In the genomic region with DNA sequence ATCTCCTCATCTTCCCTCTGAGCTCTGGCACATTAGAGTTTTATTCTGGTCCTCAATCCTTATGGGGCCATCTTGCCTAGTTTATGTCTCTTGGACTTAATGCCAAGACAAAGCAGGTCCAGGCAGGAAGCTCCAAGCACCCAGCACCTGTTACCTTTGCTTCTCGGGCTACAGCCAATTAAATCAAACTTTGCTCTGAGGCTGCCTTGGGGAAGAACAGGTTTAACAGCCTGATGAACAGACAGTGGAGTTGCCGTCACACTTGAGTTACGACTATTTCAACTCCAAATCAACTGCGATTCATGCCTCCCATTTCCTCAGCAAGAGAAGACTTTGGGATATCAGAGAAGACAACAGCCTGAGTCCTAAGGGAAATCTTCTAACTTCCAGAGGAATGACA, we compare ENCODE assay signal across 24 cellular contexts.
DNase-seq lines count a peak whose midpoint lies in the region; ATAC-seq, FAIRE-seq and TF ChIP-seq lines count a peak whose summit lies in the region.
"Had no signal": no experiment of that assay in that cellular context is flagged by ENCODE, and none has a peak within 500 bp of the region (broad histone marks: within the 10 kb centered on the region; RNA-seq: fewer than 3 reads in every experiment).

No MANE protein-coding gene starts in this region.

- intact Hi-C loops in CD8-positive, alpha-beta T cell (cut with DNase I, micrococcal nuclease): no loop called here

- H4K8ac ChIP-seq in mesendoderm (ENCODE audit: low read depth, low read length): no peak overlapping the region

- H3K4me3 ChIP-seq in LNCaP clone FGC (ENCODE audit: low read depth, low read length) (0 out of 2 replicates have a peak overlapping the region, but pooled peaks have one; percentile 12), astrocyte (ENCODE audit: insufficient read depth, low read depth, low read length) (no peak overlapping the region), mesendoderm (ENCODE audit: low read length) (no peak overlapping the region)
- H3K4me3 ChIP-seq in CD8-positive, alpha-beta T cell (ENCODE audit: low read depth, low read length): no peak overlapping the region
- H3K4me3 ChIP-seq: BLaER1, colonic mucosa, left lung, neural progenitor cell, upper lobe of left lung had no signal

- H3K18ac ChIP-seq in mesendoderm (ENCODE audit: low read length): no peak overlapping the region

- TF ChIP-seq CTCF in LNCaP clone FGC (IDR thresholded peaks at IDR 0.05; ENCODE audit: control insufficient read depth, extremely low read depth, insufficient read depth): no peak
- TF ChIP-seq CTCF in astrocyte (IDR thresholded peaks at IDR 0.05; ENCODE audit: insufficient read depth, low read depth, low read length): no peak
- no peak for TF ChIP-seq CTCF in CD8-positive, alpha-beta T cell (IDR thresholded peaks at IDR 0.05)

- no peak overlapping the region for H4K5ac ChIP-seq in mesendoderm (ENCODE audit: low read length)

- H3K79me2 ChIP-seq in astrocyte (ENCODE audit: insufficient read depth, low read length) (no peaks in the 10 kb centered on the region), mesendoderm (ENCODE audit: control insufficient read depth, insufficient read depth, low read length) (no peaks in the 10 kb centered on the region)

- H3K27ac Mint-ChIP-seq in astrocyte (ENCODE audit: unreplicated experiment): no peak overlapping the region
- no peak overlapping the region for H3K27ac Mint-ChIP-seq in activated naive CD4-positive, alpha-beta T cell treated with anti-CD3 and anti-CD28 coated beads, Interleukin-2, amount 10 ng/mL, durations not matched to agents 7 days and 5 days
- H3K27ac Mint-ChIP-seq in CD8-positive, alpha-beta T cell: no peak overlapping the region
- H3K27ac Mint-ChIP-seq: activated CD4-positive, alpha-beta memory T cell treated with anti-CD3 and anti-CD28 coated beads, Interleukin-2, amount 10 ng/mL, durations not matched to agents 7 days and 5 days; neural progenitor cell had no signal

- no peak for ATAC-seq in HG03442 (IDR thresholded peaks at IDR 0.05; ENCODE audit: unreplicated experiment)
- ATAC-seq in CD8-positive, alpha-beta T cell: no peak
- ATAC-seq: left lung had no signal

- H3K4me2 ChIP-seq in astrocyte (ENCODE audit: low read length): no peak overlapping the region
- no peak overlapping the region for H3K4me2 ChIP-seq in mesendoderm (ENCODE audit: low read length)
- H3K4me2 ChIP-seq: BLaER1, neural progenitor cell had no signal

- peak; percentile 55 for FAIRE-seq in astrocyte (lab: Jason Lieb, UNC)
- FAIRE-seq: D721Med, endometrium had no signal

- H3K27me3 ChIP-seq in astrocyte (ENCODE audit: insufficient read depth, low read length): no peaks in the 10 kb centered on the region
- H3K27me3 ChIP-seq in mesendoderm (ENCODE audit: insufficient read depth, low read length, poor library complexity): no peaks in the 10 kb centered on the region
- H3K27me3 ChIP-seq in CD8-positive, alpha-beta T cell (ENCODE audit: insufficient read depth, low read length): no peaks in the 10 kb centered on the region
- H3K27me3 ChIP-seq: BLaER1, colonic mucosa, left lung, neural progenitor cell, upper lobe of left lung had no signal

- H3K4me3 Mint-ChIP-seq in astrocyte (ENCODE audit: unreplicated experiment): no peak overlapping the region
- no peak overlapping the region for H3K4me3 Mint-ChIP-seq in activated naive CD4-positive, alpha-beta T cell treated with anti-CD3 and anti-CD28 coated beads, Interleukin-2, amount 10 ng/mL, durations not matched to agents 7 days and 5 days
- H3K4me3 Mint-ChIP-seq in CD8-positive, alpha-beta T cell: no peak overlapping the region
- H3K4me3 Mint-ChIP-seq: activated CD4-positive, alpha-beta memory T cell treated with anti-CD3 and anti-CD28 coated beads, Interleukin-2, amount 10 ng/mL, durations not matched to agents 7 days and 5 days; brain; neural progenitor cell had no signal

- no peak overlapping the region for H3K4ac ChIP-seq in mesendoderm (ENCODE audit: low read depth, low read length)

- H3K27ac ChIP-seq in astrocyte (ENCODE audit: low read depth, low read length) (no peak overlapping the region), mesendoderm (ENCODE audit: low read depth, low read length) (no peak overlapping the region)
- H3K27ac ChIP-seq in CD8-positive, alpha-beta T cell (ENCODE audit: low read depth, low read length): no peak overlapping the region
- H3K27ac ChIP-seq: BLaER1, colonic mucosa, left lung, neural progenitor cell, upper lobe of left lung had no signal

- H2BK120ac ChIP-seq in mesendoderm (ENCODE audit: low read depth, low read length): no peak overlapping the region

- H3K4me1 Mint-ChIP-seq in astrocyte (ENCODE audit: low read depth, unreplicated experiment): no peaks in the 10 kb centered on the region
- no peaks in the 10 kb centered on the region for H3K4me1 Mint-ChIP-seq in activated naive CD4-positive, alpha-beta T cell treated with anti-CD3 and anti-CD28 coated beads, Interleukin-2, amount 10 ng/mL, durations not matched to agents 7 days and 5 days
- no peaks in the 10 kb centered on the region for H3K4me1 Mint-ChIP-seq in CD8-positive, alpha-beta T cell (ENCODE audit: low read depth)
- H3K4me1 Mint-ChIP-seq: neural progenitor cell had no signal

- POLR2A ChIA-PET in CD8-positive, alpha-beta T cell (lab: Charles Lee): no interaction called here

- no peaks in the 10 kb centered on the region for H3K27me3 Mint-ChIP-seq in astrocyte (ENCODE audit: low read depth, unreplicated experiment)
- H3K27me3 Mint-ChIP-seq in activated naive CD4-positive, alpha-beta T cell treated with anti-CD3 and anti-CD28 coated beads, Interleukin-2, amount 10 ng/mL, durations not matched to agents 7 days and 5 days: no peaks in the 10 kb centered on the region
- no peaks in the 10 kb centered on the region for H3K27me3 Mint-ChIP-seq in CD8-positive, alpha-beta T cell (ENCODE audit: low read depth)
- H3K27me3 Mint-ChIP-seq: activated CD4-positive, alpha-beta memory T cell treated with anti-CD3 and anti-CD28 coated beads, Interleukin-2, amount 10 ng/mL, durations not matched to agents 7 days and 5 days had no signal

- H4K20me1 ChIP-seq in astrocyte (ENCODE audit: insufficient read depth, low read length): no peaks in the 10 kb centered on the region
- H4K20me1 ChIP-seq: BLaER1 had no signal

- H3K9me3 Mint-ChIP-seq in astrocyte (ENCODE audit: unreplicated experiment): peaks cover 3% of the 10 kb centered on the region
- peaks cover 9% of the 10 kb centered on the region for H3K9me3 Mint-ChIP-seq in activated naive CD4-positive, alpha-beta T cell treated with anti-CD3 and anti-CD28 coated beads, Interleukin-2, amount 10 ng/mL, durations not matched to agents 7 days and 5 days
- H3K9me3 Mint-ChIP-seq in CD8-positive, alpha-beta T cell: peaks cover 20% of the 10 kb centered on the region

- CTCF ChIA-PET in activated naive CD4-positive, alpha-beta T cell treated with anti-CD3 and anti-CD28 coated beads, Interleukin-2, amount 10 ng/mL, durations not matched to agents 7 days and 5 days (lab: Charles Lee): no interaction called here
- CTCF ChIA-PET in CD8-positive, alpha-beta T cell (lab: Charles Lee): interaction anchor here (1.0 kb wide), 1 partner anchor 12 kb away, joined by 4 read pairs; no protein-coding TSS in a partner anchor

- H2AFZ ChIP-seq in astrocyte (ENCODE audit: low read depth, low read length): no peak overlapping the region
- H2AFZ ChIP-seq: neural progenitor cell had no signal

- H3K9me3 ChIP-seq in astrocyte (ENCODE audit: insufficient read depth, low read depth, low read length): no peaks in the 10 kb centered on the region
- H3K9me3 ChIP-seq in CD8-positive, alpha-beta T cell (ENCODE audit: low read length): no peaks in the 10 kb centered on the region
- H3K9me3 ChIP-seq: colonic mucosa had no signal

- no peak overlapping the region for H2BK5ac ChIP-seq in mesendoderm (ENCODE audit: low read length)

- no peak overlapping the region for H3K56ac ChIP-seq in mesendoderm (ENCODE audit: low read length)

- H3K4me1 ChIP-seq in astrocyte (ENCODE audit: insufficient read depth, low read length) (no peaks in the 10 kb centered on the region), mesendoderm (ENCODE audit: control insufficient read depth, low read depth, low read length) (no peaks in the 10 kb centered on the region)
- H3K4me1 ChIP-seq in CD8-positive, alpha-beta T cell (ENCODE audit: insufficient read depth, low read length): no peaks in the 10 kb centered on the region
- H3K4me1 ChIP-seq: BLaER1, colonic mucosa, left lung, upper lobe of left lung had no signal

- H3K9ac ChIP-seq in astrocyte (ENCODE audit: low read length) (no peak overlapping the region), mesendoderm (ENCODE audit: low read length) (no peak overlapping the region)
- H3K9ac ChIP-seq: BLaER1, neural progenitor cell had no signal

- WGBS in mesendoderm (ENCODE audit: extremely low coverage, insufficient coverage, low lambda C conversion rate): no CpG with 5 or more reads among the region's 4 CpGs

- DNase-seq in DMS 273 (lab: John Stamatoyannopoulos, UW; ENCODE audit: unreplicated experiment) (peak; percentile 76), LNCaP clone FGC (ENCODE audit: low read depth) (peak; percentile 87), astrocyte (ENCODE audit: low read depth) (no peak), mesendoderm (peak; percentile 3), cerebellar cortex (ENCODE audit: low spot score) (no peak)
- DNase-seq in activated naive CD4-positive, alpha-beta T cell treated with anti-CD3 and anti-CD28 coated beads, Interleukin-2, amount 10 ng/mL, durations not matched to agents 7 days and 5 days: no peak
- no peak for DNase-seq in CD8-positive, alpha-beta T cell
- DNase-seq: ACHN; activated CD4-positive, alpha-beta memory T cell treated with anti-CD3 and anti-CD28 coated beads, Interleukin-2, amount 10 ng/mL, durations not matched to agents 7 days and 5 days; activated CD4-positive, CD25-positive, alpha-beta regulatory T cell; activated effector memory CD4-positive, alpha-beta T cell treated with anti-CD3 and anti-CD28 coated beads, Interleukin-2, amount 50 U/mL, for 16 hours; colonic mucosa; Karpas-422; left lung; NCI-H1048; NCI-H2029 treated with DMSO at 0.1 percent for 48 hours; T1000; upper lobe of left lung had no signal

- peaks cover 23% of the 10 kb centered on the region for H3K36me3 Mint-ChIP-seq in astrocyte (ENCODE audit: low read depth, unreplicated experiment)
- H3K36me3 Mint-ChIP-seq in activated naive CD4-positive, alpha-beta T cell treated with anti-CD3 and anti-CD28 coated beads, Interleukin-2, amount 10 ng/mL, durations not matched to agents 7 days and 5 days: peaks cover 40% of the 10 kb centered on the region
- peaks cover 39% of the 10 kb centered on the region for H3K36me3 Mint-ChIP-seq in CD8-positive, alpha-beta T cell

- no peak overlapping the region for H2AK5ac ChIP-seq in mesendoderm (ENCODE audit: low read length)

- no peak overlapping the region for H2BK15ac ChIP-seq in mesendoderm (replicated peaks; ENCODE audit: low read depth)

- H3K36me3 ChIP-seq in astrocyte (ENCODE audit: insufficient read depth, low read length): peaks cover 20% of the 10 kb centered on the region
- no peaks in the 10 kb centered on the region for H3K36me3 ChIP-seq in mesendoderm (ENCODE audit: control insufficient read depth, insufficient read depth, low read length)
- H3K36me3 ChIP-seq in CD8-positive, alpha-beta T cell (ENCODE audit: insufficient read depth, low read length): peaks cover 21% of the 10 kb centered on the region

- H3K79me1 ChIP-seq in mesendoderm (ENCODE audit: low read length): no peaks in the 10 kb centered on the region

- H3K23ac ChIP-seq in mesendoderm (ENCODE audit: low read length): no peak overlapping the region

Comparison
In these comparisons a context has a peak if more than half of its experiments do, and no peak if none do; other contexts are left out.
1. DNase-seq: peak in DMS 273 (single experiment), LNCaP clone FGC (single experiment) and mesendoderm (single experiment); none in astrocyte (single experiment), activated naive CD4-positive, alpha-beta T cell treated with anti-CD3 and anti-CD28 coated beads, Interleukin-2, amount 10 ng/mL, durations not matched to agents 7 days and 5 days (single experiment), cerebellar cortex (single experiment) and CD8-positive, alpha-beta T cell (0 of 7).